ENCODE assay signal across 19 cellular contexts in genomic region chr13:109348514-109349340, GRCh38.
DNase-seq lines count a peak whose midpoint lies in the region; ATAC-seq, FAIRE-seq and TF ChIP-seq lines count a peak whose summit lies in the region.
"Had no signal": no experiment of that assay in that cellular context is flagged by ENCODE, and none has a peak within 500 bp of the region (broad histone marks: within the 10 kb centered on the region; RNA-seq: fewer than 3 reads in every experiment).

No MANE protein-coding gene starts in this region.

- H3K79me1 ChIP-seq in IMR-90 (ENCODE audit: low read depth in 1 of 2, low read length in 2 of 2): no peaks in the 10 kb centered on the region

- H3K4me1 ChIP-seq in IMR-90 (ENCODE audit: control insufficient read depth, insufficient read depth, low read length) (peaks cover 13% of the 10 kb centered on the region), keratinocyte (ENCODE audit: control insufficient read depth, extremely low read depth, insufficient read depth, low read length) (peaks cover 34% of the 10 kb centered on the region)
- H3K4me1 ChIP-seq: tibial nerve had no signal

- no peak overlapping the region for H2AK5ac ChIP-seq in IMR-90 (ENCODE audit: low read depth, low read length)

- BruUV-seq in IMR-90 (replicated peaks; lab: Mats Ljungman, UMichigan): no TSS peak

- no peak overlapping the region for H3K18ac ChIP-seq in IMR-90 (ENCODE audit: low read depth, low read length)

- no peak overlapping the region for H2BK20ac ChIP-seq in IMR-90 (ENCODE audit: low read depth, low read length)

- in situ Hi-C loops in IMR-90 (cut with MboI; ENCODE audit: low sequenced_read_pairs) (no loop called here), brain microvascular endothelial cell (cut with HindIII; ENCODE audit: low pct_ligation_motif_present, low sequenced_read_pairs) (no loop called here)

- FAIRE-seq in keratinocyte (lab: Jason Lieb, UNC): no peak
- FAIRE-seq: TTC549 had no signal

- ATAC-seq in IMR-90 (ENCODE audit: low read depth): peak; percentile 55
- ATAC-seq: right cardiac atrium had no signal

- dilution Hi-C loops in IMR-90 (cut with HindIII; ENCODE audit: low sequenced_read_pairs, unreplicated experiment) (no loop called here), keratinocyte (cut with MboI; ENCODE audit: extremely low pct_ligation_motif_present, low sequenced_read_pairs) (no loop called here)

- H3K9me3 ChIP-seq in IMR-90 (ENCODE audit: control insufficient read depth, insufficient read depth, low read length) (no peaks in the 10 kb centered on the region), keratinocyte (ENCODE audit: control insufficient read depth, low read depth, low read length) (no peaks in the 10 kb centered on the region)
- H3K9me3 ChIP-seq: tibial nerve had no signal

- H2BK5ac ChIP-seq in IMR-90 (ENCODE audit: low read depth, low read length, poor library complexity, severe bottlenecking): peak overlapping the region; percentile 78

- H4K8ac ChIP-seq in IMR-90 (ENCODE audit: low read depth in 2 of 2, low read length in 2 of 2): peak overlapping the region; percentile 62 to 87; a peak in 2 of 4 replicates

- TF ChIP-seq CTCF in AG10803 (conservative IDR thresholded peaks at IDR 0.05; ENCODE audit: low read length) (no peak), IMR-90 (conservative IDR thresholded peaks at IDR 0.05; ENCODE audit: low read depth, low read length) (no peak), brain microvascular endothelial cell (IDR thresholded peaks at IDR 0.05; ENCODE audit: low read depth, low read length, missing control alignments) (no peak), keratinocyte (optimal IDR thresholded peaks at IDR 0.05 in 1 of 3, IDR thresholded peaks at IDR 0.05 in 1 of 3, conservative IDR thresholded peaks at IDR 0.05 in 1 of 3; ENCODE audit: extremely low read depth in 1 of 3, insufficient read depth in 2 of 3, low read length in 3 of 3) (no peak)

- no peaks in the 10 kb centered on the region for H3K27me3 Mint-ChIP-seq in activated CD4-positive, alpha-beta memory T cell treated with anti-CD3 and anti-CD28 coated beads, Interleukin-2, amount 10 ng/mL, durations not matched to agents 7 days and 5 days

- no peak overlapping the region for H3K4me3 ChIP-seq in AG10803 (ENCODE audit: low read length)
- no peak overlapping the region for H3K4me3 ChIP-seq in IMR-90 (ENCODE audit: insufficient read depth, low read depth, low read length)
- H3K4me3 ChIP-seq in brain microvascular endothelial cell (ENCODE audit: low read depth, low read length): no peak overlapping the region
- no peak overlapping the region for H3K4me3 ChIP-seq in keratinocyte (ENCODE audit: control insufficient read depth in 2 of 3, extremely low read depth in 1 of 3, insufficient read depth in 2 of 3, low read depth in 1 of 3, low read length in 3 of 3)
- H3K4me3 ChIP-seq: tibial nerve had no signal

- no peak overlapping the region for H2AK9ac ChIP-seq in IMR-90 (replicated peaks; ENCODE audit: low read depth, low read length, poor library complexity)

- no peak overlapping the region for H4K91ac ChIP-seq in IMR-90 (ENCODE audit: insufficient read depth, low read depth, low read length)

- no peak for TF ChIP-seq POLR2A in IMR-90 (IDR thresholded peaks at IDR 0.05; ENCODE audit: low read depth, low read length)

- no peaks in the 10 kb centered on the region for H3K9me3 Mint-ChIP-seq in activated CD4-positive, alpha-beta memory T cell treated with anti-CD3 and anti-CD28 coated beads, Interleukin-2, amount 10 ng/mL, durations not matched to agents 7 days and 5 days
- H3K9me3 Mint-ChIP-seq: activated CD4-positive, alpha-beta memory T cell treated with anti-CD3 and anti-CD28 coated beads for 36 hours; activated T-helper 1 cell treated with anti-CD3 and anti-CD28 coated beads, Interleukin-12 subunit alpha, Interleukin-12 subunit beta, Interleukin-2, Interleukin-4 antibody, amounts not matched to agents 30 ng/mL and 10 ng/mL and 1 ng/mL, durations not matched to agents 14 hours and 24 hours and 36 hours had no signal

- POLR2A ChIA-PET in IMR-90 (lab: Charles Lee; ENCODE audit: unreplicated experiment): no interaction called here
- POLR2A ChIA-PET in activated CD4-positive, alpha-beta memory T cell treated with anti-CD3 and anti-CD28 coated beads, Interleukin-2, amount 10 ng/mL, durations not matched to agents 7 days and 5 days (lab: Charles Lee): no interaction called here

- H3K56ac ChIP-seq in IMR-90 (ENCODE audit: extremely low read depth, insufficient read depth, low read length): no peak overlapping the region

- CTCF ChIA-PET in IMR-90 (lab: Yijun Ruan, JAX): no interaction called here
- CTCF ChIA-PET in activated CD4-positive, alpha-beta memory T cell treated with anti-CD3 and anti-CD28 coated beads, Interleukin-2, amount 10 ng/mL, durations not matched to agents 7 days and 5 days (lab: Charles Lee): no interaction called here

- H2AFZ ChIP-seq in IMR-90 (replicated peaks; ENCODE audit: low read length, poor library complexity) (no peak overlapping the region), keratinocyte (ENCODE audit: control insufficient read depth, low read length) (no peak overlapping the region)

- no peak overlapping the region for H4K5ac ChIP-seq in IMR-90 (ENCODE audit: low read depth, low read length)

- H3K23ac ChIP-seq in IMR-90 (ENCODE audit: low read depth, low read length): no peak overlapping the region

- H3K27me3 ChIP-seq in IMR-90 (ENCODE audit: control insufficient read depth, insufficient read depth, low read length): no peaks in the 10 kb centered on the region
- no peaks in the 10 kb centered on the region for H3K27me3 ChIP-seq in brain microvascular endothelial cell (replicated peaks)
- no peaks in the 10 kb centered on the region for H3K27me3 ChIP-seq in keratinocyte (ENCODE audit: control insufficient read depth, extremely low read depth, insufficient read depth, low read length)
- H3K27me3 ChIP-seq: tibial nerve had no signal

- intact Hi-C loops in IMR-90 (cut with micrococcal nuclease): loop anchor here (10.0 kb wide), 1 partner anchor 766 kb away; no protein-coding TSS in a partner anchor

- no peak overlapping the region for H3K4me3 Mint-ChIP-seq in activated CD4-positive, alpha-beta memory T cell treated with anti-CD3 and anti-CD28 coated beads, Interleukin-2, amount 10 ng/mL, durations not matched to agents 7 days and 5 days
- H3K4me3 Mint-ChIP-seq: activated CD4-positive, alpha-beta memory T cell treated with anti-CD3 and anti-CD28 coated beads for 36 hours; activated T-helper 1 cell treated with anti-CD3 and anti-CD28 coated beads, Interleukin-12 subunit alpha, Interleukin-12 subunit beta, Interleukin-2, Interleukin-4 antibody, amounts not matched to agents 30 ng/mL and 10 ng/mL and 1 ng/mL, durations not matched to agents 14 hours and 24 hours and 36 hours; B cell; IgD-negative memory B cell; nephron progenitor cell had no signal

- TF ChIP-seq RAD21 in IMR-90 (IDR thresholded peaks at IDR 0.05; ENCODE audit: low read length): no peak

- DNase-seq in AG10803 (ENCODE audit: low read depth) (peak; percentile 69), IMR-90 (peak; percentile 64), brain microvascular endothelial cell (no peak), keratinocyte (ENCODE audit: low read depth, low spot score) (peak; percentile 42), midbrain (lab: John Stamatoyannopoulos, UW) (no peak)
- DNase-seq in activated CD4-positive, alpha-beta memory T cell treated with anti-CD3 and anti-CD28 coated beads, Interleukin-2, amount 10 ng/mL, durations not matched to agents 7 days and 5 days: no peak
- DNase-seq in stimulated activated CD8-positive, alpha-beta memory T cell treated with anti-CD3 and anti-CD28 coated beads, Interleukin-4, amount 100 ng/mL, for 48 hours: no peak
- DNase-seq in stimulated activated CD4-positive, alpha-beta T cell treated with anti-CD3 and anti-CD28 coated beads, Interleukin-4, amount 100 ng/mL, for 24 hours: no peak
- DNase-seq: activated CD4-positive, alpha-beta memory T cell treated with anti-CD3 and anti-CD28 coated beads for 36 hours; amniotic stem cell; foreskin melanocyte; NCI-H345; nephron progenitor cell; right cardiac atrium had no signal

- H3K9ac ChIP-seq in IMR-90 (ENCODE audit: low read depth, low read length) (no peak overlapping the region), keratinocyte (ENCODE audit: control insufficient read depth, extremely low read depth, insufficient read depth, low read length) (no peak overlapping the region)

- no peak overlapping the region for H3K4ac ChIP-seq in IMR-90 (ENCODE audit: low read depth, low read length)

- no peak overlapping the region for H3K14ac ChIP-seq in IMR-90 (replicated peaks; ENCODE audit: low read depth, low read length)

- no peaks in the 10 kb centered on the region for H3K36me3 Mint-ChIP-seq in activated CD4-positive, alpha-beta memory T cell treated with anti-CD3 and anti-CD28 coated beads, Interleukin-2, amount 10 ng/mL, durations not matched to agents 7 days and 5 days (ENCODE audit: low read depth)
- H3K36me3 Mint-ChIP-seq: activated CD4-positive, alpha-beta memory T cell treated with anti-CD3 and anti-CD28 coated beads for 36 hours; IgD-negative memory B cell had no signal

- no peak overlapping the region for H2BK15ac ChIP-seq in IMR-90 (ENCODE audit: low read depth, low read length)

- H3K27ac ChIP-seq in IMR-90 (ENCODE audit: insufficient read depth, low read length) (no peak overlapping the region), brain microvascular endothelial cell (peak overlapping the region; percentile 33), keratinocyte (ENCODE audit: control insufficient read depth, insufficient read depth, low read length) (peak overlapping the region; percentile 23)
- H3K27ac ChIP-seq: tibial nerve had no signal

- no peaks in the 10 kb centered on the region for H3K79me2 ChIP-seq in keratinocyte (ENCODE audit: control insufficient read depth, insufficient read depth, low read length)

- H3K4me2 ChIP-seq in IMR-90 (ENCODE audit: low read depth, low read length): no peak overlapping the region
- H3K4me2 ChIP-seq in keratinocyte (ENCODE audit: control insufficient read depth, extremely low read depth, insufficient read depth, low read depth, low read length): peak overlapping the region; percentile 53

- H4K20me1 ChIP-seq in IMR-90 (ENCODE audit: insufficient read depth, low read length): no peaks in the 10 kb centered on the region
- H4K20me1 ChIP-seq in keratinocyte (ENCODE audit: control insufficient read depth, extremely low read depth, insufficient read depth, low read length): no peaks in the 10 kb centered on the region

- no CpG with 5 or more reads among the region's 3 CpGs for WGBS in IMR-90 (ENCODE audit: extremely low coverage in 2 of 2, insufficient read length in 1 of 2), 2 experiments

- H3K9me1 ChIP-seq in IMR-90 (ENCODE audit: insufficient read depth, low read length) (peaks cover 11% of the 10 kb centered on the region), keratinocyte (ENCODE audit: control insufficient read depth, extremely low read depth, insufficient read depth, low read length) (no peaks in the 10 kb centered on the region)

- H3K27ac Mint-ChIP-seq in activated CD4-positive, alpha-beta memory T cell treated with anti-CD3 and anti-CD28 coated beads, Interleukin-2, amount 10 ng/mL, durations not matched to agents 7 days and 5 days: no peak overlapping the region
- H3K27ac Mint-ChIP-seq: activated CD4-positive, alpha-beta memory T cell treated with anti-CD3 and anti-CD28 coated beads for 36 hours; activated T-helper 1 cell treated with anti-CD3 and anti-CD28 coated beads, Interleukin-12 subunit alpha, Interleukin-12 subunit beta, Interleukin-2, Interleukin-4 antibody, amounts not matched to agents 30 ng/mL and 10 ng/mL and 1 ng/mL, durations not matched to agents 14 hours and 24 hours and 36 hours; B cell; IgD-negative memory B cell; nephron progenitor cell had no signal

- H3K36me3 ChIP-seq in IMR-90 (ENCODE audit: control insufficient read depth, insufficient read depth, low read length) (no peaks in the 10 kb centered on the region), brain microvascular endothelial cell (replicated peaks) (no peaks in the 10 kb centered on the region), keratinocyte (ENCODE audit: control insufficient read depth in 2 of 2, extremely low read depth in 1 of 2, insufficient read depth in 2 of 2, low read length in 2 of 2) (no peaks in the 10 kb centered on the region)
- H3K36me3 ChIP-seq: tibial nerve had no signal

- no peaks in the 10 kb centered on the region for H3K4me1 Mint-ChIP-seq in activated CD4-positive, alpha-beta memory T cell treated with anti-CD3 and anti-CD28 coated beads, Interleukin-2, amount 10 ng/mL, durations not matched to agents 7 days and 5 days
- H3K4me1 Mint-ChIP-seq: B cell, nephron progenitor cell had no signal

- peak overlapping the region; percentile 90; the same call in 1 of the 2 replicates for H2BK120ac ChIP-seq in IMR-90 (ENCODE audit: low read depth, low read length)

Comparison
In these comparisons a context has a peak if more than half of its experiments do, and no peak if none do; other contexts are left out.
1. DNase-seq: peak in AG10803 (single experiment), IMR-90 (single experiment) and keratinocyte (single experiment); none in brain microvascular endothelial cell (single experiment), midbrain (single experiment), activated CD4-positive, alpha-beta memory T cell treated with anti-CD3 and anti-CD28 coated beads, Interleukin-2, amount 10 ng/mL, durations not matched to agents 7 days and 5 days (single experiment), stimulated activated CD8-positive, alpha-beta memory T cell treated with anti-CD3 and anti-CD28 coated beads, Interleukin-4, amount 100 ng/mL, for 48 hours (single experiment) and stimulated activated CD4-positive, alpha-beta T cell treated with anti-CD3 and anti-CD28 coated beads, Interleukin-4, amount 100 ng/mL, for 24 hours (single experiment).